21 cellular contexts compared by ENCODE assay signal in genomic region chr13:113329656-113330312, GRCh38. TPM values are rescaled to one million over a fixed set of nuclear protein-coding genes. Genes with fewer than 3 reads are reported as not detected.
A peak's percentile ranks its signal among the peaks of the same experiment; 100 is the strongest.
DNase-seq lines count a peak whose midpoint lies in the region; ATAC-seq, FAIRE-seq and TF ChIP-seq lines count a peak whose summit lies in the region.
"Had no signal": no experiment of that assay in that cellular context is flagged by ENCODE, and none has a peak within 500 bp of the region (broad histone marks: within the 10 kb centered on the region; RNA-seq: fewer than 3 reads in every experiment).

No MANE protein-coding gene starts in this region.

- no peak overlapping the region for H3K18ac ChIP-seq in H1 (ENCODE audit: extremely low read depth, low read length)

- no peak overlapping the region for H3K4ac ChIP-seq in H1 (replicated peaks; ENCODE audit: insufficient read length, low read depth, low read length)

- POLR2A ChIA-PET in A673 (lab: Charles Lee; ENCODE audit: low non-redundant PET), result no interaction called here
- POLR2A ChIA-PET in H1 (lab: Charles Lee; ENCODE audit: partially characterized antibody), result interaction anchor here (0.7 to 3.8 kb wide), 5 partner anchors 8 to 66 kb away, joined by 3 to 25 read pairs (median 4); no protein-coding TSS in a partner anchor
- POLR2A ChIA-PET in activated CD4-positive, alpha-beta T cell treated with anti-CD3 and anti-CD28 coated beads for 36 hours (lab: Charles Lee), result no interaction called here

- DNase-seq in A673 (ENCODE audit: low spot score) (peak; percentile 16), CD14-positive monocyte (ENCODE audit: low spot score) (peak; percentile 5), H1 (ENCODE audit: low read depth in 1 of 2, low spot score in 2 of 2) (no peak), putamen (ENCODE audit: low spot score) (peak; percentile 54), dorsolateral prefrontal cortex (no peak)
- DNase-seq in activated CD4-positive, alpha-beta T cell treated with anti-CD3 and anti-CD28 coated beads for 36 hours, result no peak
- DNase-seq: AML-193; CD4-positive, alpha-beta memory T cell; DMS153; DMS79; GDM1; GM23248; HCEC 1CT; HFFc6; IMR-90 had no signal

- no TSS peak for BruUV-seq in A673 (replicated peaks; lab: Mats Ljungman, UMichigan)

- no peak overlapping the region for H2BK5ac ChIP-seq in H1 (ENCODE audit: low read depth, low read length)

- 95% methylated on average over 20 of the region's 22 CpGs; no CpG with 5 or more reads in 1 of the 2 experiments for WGBS in H1 (ENCODE audit: extremely low coverage in 1 of 2, insufficient coverage in 1 of 2, insufficient read length in 1 of 2, insufficient replicate concordance in 2 of 2, low coverage in 1 of 2, low lambda C conversion rate in 2 of 2, missing lambda C conversion rate in 1 of 2), 2 experiments

- H3K14ac ChIP-seq in H1 (ENCODE audit: insufficient read length), result no peak overlapping the region

- H3K36me3 ChIP-seq in A673 (ENCODE audit: insufficient read depth, low read length, poor library complexity, severe bottlenecking) (no peaks in the 10 kb centered on the region), H1 (ENCODE audit: control insufficient read depth in 2 of 4, insufficient read depth in 4 of 4, low read length in 3 of 4) (peaks cover 0 to 19% (median 8%) of the 10 kb centered on the region in 4 experiments; a peak in 5 of 8 replicates)

- no peak overlapping the region for H2BK20ac ChIP-seq in H1 (ENCODE audit: low read length)

- H2AK5ac ChIP-seq in H1 (ENCODE audit: low read depth, low read length), result no peak overlapping the region

- peaks cover 0 to 9% of the 10 kb centered on the region in 2 experiments for H4K20me1 ChIP-seq in H1 (replicated peaks in 1 of 2; ENCODE audit: control insufficient read depth in 1 of 2, insufficient read depth in 2 of 2, low read length in 2 of 2)

- no peak overlapping the region for H3K4me2 ChIP-seq in H1 (ENCODE audit: insufficient read depth in 1 of 2, low read depth in 2 of 2, low read length in 2 of 2)

- H3K79me1 ChIP-seq in H1 (ENCODE audit: low read depth, low read length), result no peaks in the 10 kb centered on the region; the same call in none of the 2 replicates

- no peak overlapping the region for H3K4me3 Mint-ChIP-seq in CD14-positive monocyte
- no peak overlapping the region for H3K4me3 Mint-ChIP-seq in activated CD4-positive, alpha-beta T cell treated with anti-CD3 and anti-CD28 coated beads for 36 hours
- H3K4me3 Mint-ChIP-seq: CD4-positive, alpha-beta memory T cell; HFFc6 had no signal

- H4K5ac ChIP-seq in H1 (ENCODE audit: insufficient read length, low read depth, low read length), result no peak overlapping the region

- H2BK15ac ChIP-seq in H1 (ENCODE audit: low read length), result no peak overlapping the region

- peaks cover 6 to 11% (median 7%) of the 10 kb centered on the region in 3 donors for H3K27me3 Mint-ChIP-seq in CD14-positive monocyte (ENCODE audit: low read depth in 3 of 3)
- no peaks in the 10 kb centered on the region for H3K27me3 Mint-ChIP-seq in activated CD4-positive, alpha-beta T cell treated with anti-CD3 and anti-CD28 coated beads for 36 hours

- no peaks in the 10 kb centered on the region for H3K79me2 ChIP-seq in H1 (ENCODE audit: control insufficient read depth in 1 of 2, insufficient read depth in 2 of 2, low read length in 2 of 2)

- H3K9ac ChIP-seq in H1 (replicated peaks in 1 of 4; ENCODE audit: extremely low read depth in 1 of 4, low read depth in 3 of 4, low read length in 3 of 4), result no peak overlapping the region
- H3K9ac ChIP-seq: GM23248 had no signal

- no peak overlapping the region for H3K23ac ChIP-seq in H1 (ENCODE audit: insufficient read length)

- no peak overlapping the region for H2BK120ac ChIP-seq in H1 (replicated peaks; ENCODE audit: low read depth, low read length)

- no peak overlapping the region for H3K27ac Mint-ChIP-seq in CD14-positive monocyte
- no peak overlapping the region for H3K27ac Mint-ChIP-seq in activated CD4-positive, alpha-beta T cell treated with anti-CD3 and anti-CD28 coated beads for 36 hours
- H3K27ac Mint-ChIP-seq: HFFc6 had no signal

- CTCF ChIA-PET in A673 (lab: Charles Lee), result no interaction called here
- CTCF ChIA-PET in H1 (lab: Charles Lee; ENCODE audit: partially characterized antibody), result interaction anchor here (0.7 to 2.9 kb wide), 3 partner anchors 8 to 70 kb away, joined by 3 to 10 read pairs (median 7); no protein-coding TSS in a partner anchor
- CTCF ChIA-PET in activated CD4-positive, alpha-beta T cell treated with anti-CD3 and anti-CD28 coated beads for 36 hours (lab: Charles Lee), result no interaction called here

- no peak for TF ChIP-seq POLR2A in H1 (IDR thresholded peaks at IDR 0.05; ENCODE audit: control extremely low read depth in 1 of 2, low read depth in 2 of 2, low read length in 2 of 2)

- ATAC-seq in activated CD4-positive, alpha-beta T cell treated with anti-CD3 and anti-CD28 coated beads for 36 hours, result no peak

- H3K4me1 ChIP-seq in A673 (ENCODE audit: insufficient read depth, low read length, poor library complexity, severe bottlenecking) (no peaks in the 10 kb centered on the region), H1 (replicated peaks in 1 of 4; ENCODE audit: control insufficient read depth in 3 of 4, insufficient read depth in 4 of 4, low read length in 3 of 4) (peaks cover 0 to 5% (median 0%) of the 10 kb centered on the region in 4 experiments; a peak in 3 of 7 replicates)

- H3K36me3 Mint-ChIP-seq in CD14-positive monocyte, result peaks cover 4 to 5% of the 10 kb centered on the region in 2 donors
- H3K36me3 Mint-ChIP-seq in activated CD4-positive, alpha-beta T cell treated with anti-CD3 and anti-CD28 coated beads for 36 hours (ENCODE audit: low read depth), result no peaks in the 10 kb centered on the region

- no peak overlapping the region for H2AFZ ChIP-seq in H1 (ENCODE audit: low read length)
- H2AFZ ChIP-seq: GM23248 had no signal

- no peak for TF ChIP-seq EP300 in H1 (IDR thresholded peaks at IDR 0.05; ENCODE audit: borderline replicate concordance in 1 of 2, low read depth in 2 of 2, low read length in 2 of 2)

- no peak for TF ChIP-seq RAD21 in H1 (IDR thresholded peaks at IDR 0.05 in 1 of 2, conservative IDR thresholded peaks at IDR 0.05 in 1 of 2; ENCODE audit: low read depth in 2 of 2, low read length in 2 of 2)

- H3K27ac ChIP-seq in A673 (ENCODE audit: low read depth, low read length, poor library complexity, severe bottlenecking), result no peak overlapping the region
- no peak overlapping the region for H3K27ac ChIP-seq in H1 (ENCODE audit: low read depth, low read length)
- no peak overlapping the region for H3K27ac ChIP-seq in dorsolateral prefrontal cortex
- H3K27ac ChIP-seq: C4-2B, GM23248, HL-60 had no signal

- no peak overlapping the region for H3K56ac ChIP-seq in H1 (replicated peaks; ENCODE audit: insufficient read length, low read depth, low read length)

- no peak overlapping the region; the same call in 1 of the 2 replicates for H4K8ac ChIP-seq in H1 (ENCODE audit: extremely low read depth, insufficient read depth, low read length)

- no peak for FAIRE-seq in H1 (lab: Jason Lieb, UNC)
- FAIRE-seq: A204.1, GM12892, GM18507, H54 had no signal

- H3K4me3 ChIP-seq in A673 (ENCODE audit: low read depth, low read length, poor library complexity, severe bottlenecking) (no peak overlapping the region), H1 (ENCODE audit: extremely low read depth in 1 of 4, insufficient read depth in 2 of 4, low read depth in 3 of 4, low read length in 4 of 4) (no peak overlapping the region), dorsolateral prefrontal cortex (no peak overlapping the region)
- H3K4me3 ChIP-seq: GM23248 had no signal

- H3K9me3 ChIP-seq in A673 (ENCODE audit: low read depth, low read length, poor library complexity, severe bottlenecking) (no peaks in the 10 kb centered on the region), H1 (ENCODE audit: insufficient read depth in 2 of 2, low read depth in 1 of 2, low read length in 1 of 2) (no peaks in the 10 kb centered on the region)

- H3K4me1 Mint-ChIP-seq in CD14-positive monocyte, result no peaks in the 10 kb centered on the region
- H3K4me1 Mint-ChIP-seq in activated CD4-positive, alpha-beta T cell treated with anti-CD3 and anti-CD28 coated beads for 36 hours, result no peaks in the 10 kb centered on the region

- H3K27me3 ChIP-seq in A673 (replicated peaks; ENCODE audit: insufficient read depth, low read depth, low read length, poor library complexity) (no peaks in the 10 kb centered on the region), H1 (replicated peaks in 1 of 4; ENCODE audit: control insufficient read depth in 3 of 4, extremely low read depth in 1 of 4, insufficient read depth in 3 of 4, low read length in 3 of 4) (no peaks in the 10 kb centered on the region), dorsolateral prefrontal cortex (peaks cover 0 to 4% (median 0%) of the 10 kb centered on the region in 45 donors)

- H3K23me2 ChIP-seq in H1 (ENCODE audit: low read depth, low read length), result peaks cover 3% of the 10 kb centered on the region; the same call in 1 of the 2 replicates

- peaks cover 0 to 8% (median 0%) of the 10 kb centered on the region in 7 donors for H3K9me3 Mint-ChIP-seq in CD14-positive monocyte
- H3K9me3 Mint-ChIP-seq in activated CD4-positive, alpha-beta T cell treated with anti-CD3 and anti-CD28 coated beads for 36 hours (ENCODE audit: low read depth), result no peaks in the 10 kb centered on the region
- H3K9me3 Mint-ChIP-seq: CD4-positive, alpha-beta memory T cell had no signal

- intact Hi-C loops in A673 (cut with micrococcal nuclease; ENCODE audit: unreplicated experiment), result no loop called here
- intact Hi-C loops in CD14-positive monocyte (cut with micrococcal nuclease), result no loop called here
- intact Hi-C loops in activated CD4-positive, alpha-beta T cell treated with anti-CD3 and anti-CD28 coated beads for 36 hours (cut with DNase I, micrococcal nuclease), result no loop called here
- intact Hi-C loops in dorsolateral prefrontal cortex (cut with DNase I), result no loop called here

- TF ChIP-seq CTCF in A673 (conservative IDR thresholded peaks at IDR 0.05; ENCODE audit: low read depth, low read length), result no peak
- no peak for TF ChIP-seq CTCF in CD14-positive monocyte (IDR thresholded peaks at IDR 0.05)
- no peak for TF ChIP-seq CTCF in H1 (IDR thresholded peaks at IDR 0.05; ENCODE audit: control extremely low read depth in 1 of 3, insufficient read depth in 1 of 3, low read depth in 1 of 3, low read length in 3 of 3)
- no peak for TF ChIP-seq CTCF in dorsolateral prefrontal cortex (IDR thresholded peaks at IDR 0.05 in 54 of 56, conservative IDR thresholded peaks at IDR 0.05 in 2 of 56; ENCODE audit: low read depth in 1 of 56, partially characterized antibody in 56 of 56)

- no peak overlapping the region for H4K91ac ChIP-seq in H1 (replicated peaks; ENCODE audit: insufficient read length, low read length)

- no peak overlapping the region for H2BK12ac ChIP-seq in H1 (ENCODE audit: low read depth, low read length)

RNA-seq across cellular contexts. Expression of gene LAMP1, which starts 32.7 kb away (rescaled TPM):
- total RNA-seq in A673 (2021) (117 and 129 TPM in 2 replicates), dorsolateral prefrontal cortex (100 to 1,000 TPM in 115 of 120 experiments, 10 to 100 TPM in 5; 87.9 to 281 (median 130) TPM)
- polyA plus RNA-seq in CD14-positive monocyte (10 to 100 TPM; 22.0 to 24.5 TPM), H1 (2011; rRNA removed) (97.6 and 99.5 TPM in 2 replicates)
- total RNA-seq in H1 (2021; fragmentation: NEBNext Ultra II Directional; extraction: Animal tissue kit (Norgen Biotek cat#: 25700)), result 140 and 146 TPM in 2 replicates
- polyA plus RNA-seq in H1 (2011; cell fraction: cytosol; rRNA removed), result 73.9 TPM
- 105 TPM for polyA plus RNA-seq in H1 (2011; cell fraction: nucleus; rRNA removed)
- 153 to 170 TPM (median 160 TPM) in 4 replicates for polyA plus RNA-seq in H1 (2012, experiment 1 of 2)
- polyA plus RNA-seq in H1 (2012, experiment 2 of 2), result 111 TPM
- polyA plus RNA-seq in H1 (2013, experiment 1 of 2), result 196 TPM
- 198 TPM for polyA plus RNA-seq in H1 (2013, experiment 2 of 2)
- 68.6 and 75.6 TPM in 2 replicates for polyA minus RNA-seq in H1 (2011; rRNA and poly(A)+ RNA removed)
- 80.5 TPM for polyA minus RNA-seq in H1 (2011; cell fraction: cytosol; rRNA and poly(A)+ RNA removed)
- 36.3 TPM for polyA minus RNA-seq in H1 (2011; cell fraction: nucleus; rRNA and poly(A)+ RNA removed)
- total RNA-seq in activated CD4-positive, alpha-beta T cell treated with anti-CD3 and anti-CD28 coated beads for 36 hours, result 10 to 100 TPM; 32.2 to 36.0 TPM

RNA-seq across cellular contexts. Expression of gene GRTP1, which starts 34.1 kb away (rescaled TPM):
- total RNA-seq in A673 (2021) (5.3 and 9.6 TPM in 2 replicates), dorsolateral prefrontal cortex (1 to 10 TPM in 112 of 120 experiments, under 1 TPM in 8; 0.53 to 5.9 (median 2.2) TPM)
- polyA plus RNA-seq in CD14-positive monocyte (not detected), H1 (2011; rRNA removed) (34.7 and 47.5 TPM in 2 replicates)
- total RNA-seq in H1 (2021; fragmentation: NEBNext Ultra II Directional; extraction: Animal tissue kit (Norgen Biotek cat#: 25700)), result 52.0 and 54.3 TPM in 2 replicates
- polyA plus RNA-seq in H1 (2011; cell fraction: cytosol; rRNA removed), result 42.5 TPM
- 44.3 TPM for polyA plus RNA-seq in H1 (2011; cell fraction: nucleus; rRNA removed)
- 42.4 to 45.7 TPM (median 42.7 TPM) in 4 replicates for polyA plus RNA-seq in H1 (2012, experiment 1 of 2)
- polyA plus RNA-seq in H1 (2012, experiment 2 of 2), result 43.5 TPM
- polyA plus RNA-seq in H1 (2013, experiment 1 of 2), result 29.8 TPM
- polyA plus RNA-seq in H1 (2013, experiment 2 of 2), result 25.9 TPM
- 15.8 and 16.3 TPM in 2 replicates for polyA minus RNA-seq in H1 (2011; rRNA and poly(A)+ RNA removed)
- polyA minus RNA-seq in H1 (2011; cell fraction: cytosol; rRNA and poly(A)+ RNA removed), result 33.6 TPM
- 39.4 TPM for polyA minus RNA-seq in H1 (2011; cell fraction: nucleus; rRNA and poly(A)+ RNA removed)
- total RNA-seq in activated CD4-positive, alpha-beta T cell treated with anti-CD3 and anti-CD28 coated beads for 36 hours, result 1 to 10 TPM; 1.6 to 2.1 TPM
- total RNA-seq: GM23248 had no signal

Comparison
In these comparisons a context has a peak if more than half of its experiments do, and no peak if none do; other contexts are left out.
1. DNase-seq: peak in A673 (single experiment), CD14-positive monocyte (single experiment) and putamen (single experiment); none in H1 (0 of 2), activated CD4-positive, alpha-beta T cell treated with anti-CD3 and anti-CD28 coated beads for 36 hours (single experiment) and dorsolateral prefrontal cortex (0 of 10).